In the genomic region with DNA sequence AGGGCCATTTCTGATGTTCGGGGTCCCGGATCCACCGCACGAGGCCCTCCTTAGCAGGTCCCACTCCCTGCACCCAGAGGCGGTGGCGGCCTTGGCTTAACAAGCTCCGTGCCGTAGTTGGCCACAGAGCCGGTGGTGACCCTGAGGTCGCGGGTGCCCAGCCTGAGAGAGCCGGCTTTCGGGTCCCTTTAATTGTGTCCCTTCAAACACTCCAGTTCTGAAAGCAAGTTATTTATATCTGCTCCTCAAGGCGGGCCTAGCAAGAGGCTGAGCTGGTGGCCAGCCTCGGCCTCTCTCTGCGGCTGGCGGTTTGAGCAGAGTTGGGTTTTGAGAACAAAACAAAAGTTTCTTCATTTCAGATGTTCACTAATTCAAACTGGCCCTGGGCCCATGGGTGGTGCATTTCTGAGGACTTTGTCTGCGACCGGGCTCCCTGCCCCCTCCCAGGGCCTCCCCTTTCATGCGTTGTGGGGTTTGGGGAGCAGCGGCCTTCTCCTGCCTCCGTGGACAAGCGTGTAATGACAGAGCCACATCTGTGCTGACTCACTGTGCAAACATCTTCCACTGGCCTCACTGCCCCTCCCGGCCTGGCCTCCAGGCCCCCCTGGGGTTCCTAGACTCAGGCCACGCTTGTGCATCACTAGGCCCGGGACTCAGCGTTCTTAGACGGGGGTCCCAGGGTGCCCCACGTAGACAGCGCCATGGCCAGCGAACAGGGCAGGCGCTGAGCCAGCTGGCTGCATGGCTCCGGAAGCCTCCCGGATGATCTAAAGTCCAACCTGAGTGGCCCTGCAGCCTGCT, we compare ENCODE assay signal across 1 cellular context.
TF ChIP-seq lines count a peak whose summit lies in the region.

No MANE protein-coding gene starts in this region.

TF ChIP-seq in IMR-90, 13 proteins besides CTCF, POLR2A, EP300 and RAD21 (continued from another document):
- TF ChIP-seq, protein P1, sequence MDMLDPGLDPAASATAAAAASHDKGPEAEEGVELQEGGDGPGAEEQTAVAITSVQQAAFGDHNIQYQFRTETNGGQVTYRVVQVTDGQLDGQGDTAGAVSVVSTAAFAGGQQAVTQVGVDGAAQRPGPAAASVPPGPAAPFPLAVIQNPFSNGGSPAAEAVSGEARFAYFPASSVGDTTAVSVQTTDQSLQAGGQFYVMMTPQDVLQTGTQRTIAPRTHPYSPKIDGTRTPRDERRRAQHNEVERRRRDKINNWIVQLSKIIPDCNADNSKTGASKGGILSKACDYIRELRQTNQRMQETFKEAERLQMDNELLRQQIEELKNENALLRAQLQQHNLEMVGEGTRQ (IDR thresholded peaks at IDR 0.05; ENCODE audit: low read depth, low read length): no peak
- TF ChIP-seq MAZ (IDR thresholded peaks at IDR 0.05; ENCODE audit: borderline replicate concordance, low read depth, low read length): peak; percentile 82; the same call in 1 of the 2 replicates
- no peak; the same call in 1 of the 2 replicates for TF ChIP-seq NFE2L2 (IDR thresholded peaks at IDR 0.05; ENCODE audit: low read depth, low read length)
- TF ChIP-seq FOS (IDR thresholded peaks at IDR 0.05; ENCODE audit: low read depth, low read length): peak; percentile 67; the same call in 1 of the 2 replicates
TF ChIP-seq in IMR-90: peak in this region for 3.
